12 cellular contexts compared by ENCODE assay signal in genomic region chr4:69910016-69910782, GRCh38. TPM values are rescaled to one million over a fixed set of nuclear protein-coding genes. Genes with fewer than 3 reads are reported as not detected.
DNase-seq lines count a peak whose midpoint lies in the region; ATAC-seq and TF ChIP-seq lines count a peak whose summit lies in the region.
"Had no signal": no experiment of that assay in that cellular context is flagged by ENCODE, and none has a peak within 500 bp of the region (broad histone marks: within the 10 kb centered on the region; RNA-seq: fewer than 3 reads in every experiment).

No MANE protein-coding gene starts in this region.

- peak; percentile 88 for ATAC-seq in GM18511 (IDR thresholded peaks at IDR 0.05; ENCODE audit: unreplicated experiment)
- ATAC-seq in GM21529 (IDR thresholded peaks at IDR 0.05; ENCODE audit: unreplicated experiment): peak; percentile 85
- peak; percentile 95 for ATAC-seq in HG03442 (IDR thresholded peaks at IDR 0.05; ENCODE audit: unreplicated experiment)

- H3K27me3 Mint-ChIP-seq in progenitor cell of endocrine pancreas: no peaks in the 10 kb centered on the region

- no peaks in the 10 kb centered on the region for H3K36me3 Mint-ChIP-seq in progenitor cell of endocrine pancreas (ENCODE audit: insufficient read depth)

- no peak overlapping the region for H3K27ac Mint-ChIP-seq in progenitor cell of endocrine pancreas

- TF ChIP-seq CTCF in fibroblast of the aortic adventitia (IDR thresholded peaks at IDR 0.05; ENCODE audit: insufficient read depth, low read length) (no peak), progenitor cell of endocrine pancreas (IDR thresholded peaks at IDR 0.05; ENCODE audit: unreplicated experiment) (no peak)

- no peak overlapping the region for H3K4me3 Mint-ChIP-seq in progenitor cell of endocrine pancreas (ENCODE audit: low read depth)

- no peaks in the 10 kb centered on the region for H3K9me3 Mint-ChIP-seq in progenitor cell of endocrine pancreas (ENCODE audit: low read depth)

- DNase-seq in fibroblast of the aortic adventitia (ENCODE audit: low read depth) (peak; percentile 85), cerebellum (ENCODE audit: low spot score) (no peak), midbrain (lab: John Stamatoyannopoulos, UW) (no peak), progenitor cell of endocrine pancreas (ENCODE audit: low spot score, unreplicated experiment) (no peak), amygdala (lab: John Stamatoyannopoulos, UW) (no peak)
- DNase-seq: DMS153, NCI-H2029, sigmoid colon, SW 1271 had no signal

- no peaks in the 10 kb centered on the region for H3K4me1 Mint-ChIP-seq in progenitor cell of endocrine pancreas (ENCODE audit: low read depth)

- H3K4me3 ChIP-seq in fibroblast of the aortic adventitia (ENCODE audit: low read depth, low read length): no peak overlapping the region
- H3K4me3 ChIP-seq: sigmoid colon had no signal

RNA-seq across cellular contexts. Expression of gene CSN1S1, which starts 20.7 kb away (rescaled TPM):
- not detected in 2 replicates for total RNA-seq in fibroblast of the aortic adventitia (ENCODE audit: low replicate concordance)
- total RNA-seq in cerebellum: not detected
- total RNA-seq in progenitor cell of endocrine pancreas: not detected in 2 replicates
- total RNA-seq: sigmoid colon had no signal

RNA-seq across cellular contexts. Expression of gene SULT1E1, which starts 50.3 kb away (rescaled TPM):
- total RNA-seq in fibroblast of the aortic adventitia (ENCODE audit: low replicate concordance) (0.41 and 1.7 TPM in 2 replicates), cerebellum (18.1 TPM), progenitor cell of endocrine pancreas (15.3 and 24.9 TPM in 2 replicates)
- total RNA-seq: sigmoid colon had no signal

RNA-seq across cellular contexts. Expression of gene CSN2, which starts 55.3 kb away (rescaled TPM):
- total RNA-seq in fibroblast of the aortic adventitia (ENCODE audit: low replicate concordance) (not detected in 2 replicates), cerebellum (not detected), progenitor cell of endocrine pancreas (not detected in 2 replicates)
